15 cellular contexts compared by ENCODE assay signal in the genomic region with DNA sequence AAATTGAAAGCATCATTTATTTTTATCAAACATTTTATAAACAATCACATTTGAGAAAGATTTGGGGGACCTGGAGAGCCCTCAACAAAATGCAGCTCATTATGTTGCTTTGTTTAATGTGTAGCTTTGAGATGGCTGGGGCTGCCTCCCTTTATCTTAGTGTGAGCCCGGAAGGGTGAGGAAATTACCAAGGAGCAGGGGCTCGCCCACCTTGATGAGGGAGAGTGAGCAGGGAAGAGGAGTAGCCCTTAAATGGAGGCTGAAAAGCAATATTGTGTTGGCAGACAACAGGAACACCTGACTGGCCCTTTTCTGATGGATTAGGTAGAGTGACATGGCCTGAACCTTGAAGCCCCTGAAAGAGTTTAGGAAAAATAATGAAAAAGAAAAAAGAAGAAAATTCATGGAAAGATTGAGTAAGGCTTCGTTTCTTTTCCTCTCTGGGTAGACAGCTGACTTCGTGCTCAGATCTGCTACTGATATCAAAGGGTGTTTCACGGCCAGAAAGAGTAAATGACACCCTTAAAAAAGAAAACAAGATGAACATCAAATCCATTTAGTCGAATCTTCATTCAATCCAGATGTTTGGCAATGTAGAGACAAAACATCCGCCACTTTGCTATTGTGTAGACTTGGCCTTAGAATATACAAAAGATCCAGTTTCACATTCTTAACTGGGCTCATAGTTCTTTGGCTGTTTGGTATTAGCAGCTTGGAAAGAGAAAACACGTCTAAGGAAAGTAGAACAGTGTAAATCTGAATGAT.
DNase-seq lines count a peak whose midpoint lies in the region; ATAC-seq and TF ChIP-seq lines count a peak whose summit lies in the region.
"Had no signal": no experiment of that assay in that cellular context is flagged by ENCODE, and none has a peak within 500 bp of the region (broad histone marks: within the 10 kb centered on the region; RNA-seq: fewer than 3 reads in every experiment).

No MANE protein-coding gene starts in this region.

- H3K4me1 ChIP-seq in trophoblast cell (ENCODE audit: control insufficient read depth in 1 of 2, insufficient read depth in 2 of 2, low read length in 2 of 2): peaks cover 3 to 8% of the 10 kb centered on the region in 2 experiments

- DNase-seq in AG08395 (ENCODE audit: low spot score) (peak; percentile 32), fibroblast of villous mesenchyme (ENCODE audit: low read depth) (peak; percentile 64), trophoblast cell (no peak), 8988T (no peak), SW480 (ENCODE audit: low spot score) (no peak)
- DNase-seq in stimulated activated naive CD4-positive, alpha-beta T cell treated with Interleukin-2 at 50 U/mL for 16 hours (lab: John Stamatoyannopoulos, UW): no peak
- DNase-seq: activated CD4-positive, alpha-beta memory T cell treated with anti-CD3 and anti-CD28 coated beads, Interleukin-2, amount 10 ng/mL, durations not matched to agents 7 days and 5 days; activated effector memory CD4-positive, alpha-beta T cell treated with Interleukin-2 at 50 U/mL for 16 hours; effector CD8-positive, alpha-beta T cell; NCI-H1092; NCI-H510A; small intestine had no signal

- H3K4me2 ChIP-seq in trophoblast cell (ENCODE audit: low read length): no peak overlapping the region

- H3K9ac ChIP-seq in trophoblast cell (ENCODE audit: low read length): no peak overlapping the region

- H2BK120ac ChIP-seq in trophoblast cell (ENCODE audit: insufficient read depth, low read length, poor library complexity): no peak overlapping the region

- H2BK12ac ChIP-seq in trophoblast cell (ENCODE audit: low read length): peak overlapping the region; percentile 63

- H3K18ac ChIP-seq in trophoblast cell (ENCODE audit: low read length): no peak overlapping the region

- WGBS in trophoblast cell (ENCODE audit: extremely low coverage, insufficient coverage, insufficient read length): no CpG with 5 or more reads among the region's 8 CpGs

- H3K4me3 ChIP-seq in WI38 (ENCODE audit: low read depth, low read length): peak overlapping the region; percentile 54
- no peak overlapping the region for H3K4me3 ChIP-seq in fibroblast of villous mesenchyme (ENCODE audit: low read depth, low read length)
- H3K4me3 ChIP-seq in trophoblast cell (ENCODE audit: low read depth, low read length): no peak overlapping the region

- no peak for ATAC-seq in GM21576 (IDR thresholded peaks at IDR 0.05; ENCODE audit: unreplicated experiment)
- ATAC-seq: natural killer cell treated with Interleukin-12 subunit alpha and Interleukin-12 subunit beta and Interleukin-15 and Interleukin-18, amount 100 ng/mL, for 72 hours had no signal

- H2AFZ ChIP-seq in trophoblast cell (ENCODE audit: insufficient read depth, low read length, poor library complexity): no peak overlapping the region

- no peaks in the 10 kb centered on the region for H3K27me3 ChIP-seq in trophoblast cell (ENCODE audit: insufficient read depth, low read length)

- H3K79me1 ChIP-seq in trophoblast cell (ENCODE audit: low read length): peaks cover 22% of the 10 kb centered on the region

- no peak overlapping the region for H3K4ac ChIP-seq in trophoblast cell (ENCODE audit: low read depth, low read length)

- no peak overlapping the region for H2BK5ac ChIP-seq in trophoblast cell (ENCODE audit: low read depth, low read length, poor library complexity)

- H4K8ac ChIP-seq in trophoblast cell (ENCODE audit: low read depth, low read length): peak overlapping the region; percentile 13

- peaks cover 1% of the 10 kb centered on the region for H3K79me2 ChIP-seq in trophoblast cell (ENCODE audit: control insufficient read depth, insufficient read depth, low read length, poor library complexity)

- H3K23ac ChIP-seq in trophoblast cell (ENCODE audit: low read length): no peak overlapping the region

- H3K36me3 ChIP-seq in trophoblast cell (ENCODE audit: control insufficient read depth in 1 of 2, insufficient read depth in 2 of 2, low read length in 2 of 2): no peaks in the 10 kb centered on the region

- peak overlapping the region; percentile 15 for H2AK5ac ChIP-seq in trophoblast cell (ENCODE audit: low read length)

- H4K91ac ChIP-seq in trophoblast cell (ENCODE audit: low read depth, low read length): peak overlapping the region; percentile 62

- H4K12ac ChIP-seq in trophoblast cell (ENCODE audit: low read depth, low read length): no peak overlapping the region

- TF ChIP-seq CTCF in WI38 (IDR thresholded peaks at IDR 0.05; ENCODE audit: low read depth, low read length) (no peak), fibroblast of villous mesenchyme (IDR thresholded peaks at IDR 0.05; ENCODE audit: insufficient read depth, low read depth, low read length) (no peak)

- H3K9me3 ChIP-seq in trophoblast cell (ENCODE audit: insufficient read depth, low read depth, low read length): no peaks in the 10 kb centered on the region

- H3K14ac ChIP-seq in trophoblast cell (ENCODE audit: low read length): no peak overlapping the region

- H3K27ac ChIP-seq in trophoblast cell (ENCODE audit: low read depth, low read length): no peak overlapping the region

Comparison
In these comparisons a context has a peak if more than half of its experiments do, and no peak if none do; other contexts are left out.
1. DNase-seq: peak in AG08395 (single experiment) and fibroblast of villous mesenchyme (single experiment); none in trophoblast cell (0 of 2), 8988T (single experiment), SW480 (single experiment) and stimulated activated naive CD4-positive, alpha-beta T cell treated with Interleukin-2 at 50 U/mL for 16 hours (single experiment).